In the genomic region with DNA sequence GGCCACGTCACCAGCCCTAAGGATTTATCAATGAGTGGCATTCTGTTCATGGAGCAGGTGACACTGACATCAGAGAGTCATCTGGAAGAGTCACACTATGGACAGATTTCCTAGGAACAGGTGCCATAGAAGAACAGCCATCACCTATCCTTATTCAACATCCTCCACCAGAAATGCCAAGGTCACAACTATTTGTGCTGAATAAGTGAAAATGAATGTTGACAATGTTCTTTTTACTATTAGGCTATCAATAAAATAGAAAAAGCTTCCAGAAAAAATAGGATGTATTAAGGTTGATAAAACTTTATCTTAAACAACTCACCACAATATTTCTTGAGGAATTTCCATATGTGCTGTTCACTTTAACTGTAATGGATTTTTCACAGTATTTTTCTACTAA, we compare ENCODE assay signal across 27 cellular contexts.
"Had no signal": no experiment of that assay in that cellular context is flagged by ENCODE, and none has a peak within 500 bp of the region (broad histone marks: within the 10 kb centered on the region; RNA-seq: fewer than 3 reads in every experiment).

No MANE protein-coding gene starts in this region.

- H3K9me3 ChIP-seq: colonic mucosa, esophagus squamous epithelium, gastrocnemius medialis had no signal

- H3K4me3 ChIP-seq: colonic mucosa, coronary artery, dorsolateral prefrontal cortex, esophagus muscularis mucosa, esophagus squamous epithelium, gastrocnemius medialis, gastroesophageal sphincter, heart left ventricle, heart right ventricle, hepatocyte had no signal

- DNase-seq: colonic mucosa; cortex of kidney; dermis blood vessel endothelial cell; dorsolateral prefrontal cortex; effector CD4-positive, alpha-beta T cell; effector CD8-positive, alpha-beta T cell; effector memory CD4-positive, alpha-beta T cell; effector memory CD8-positive, alpha-beta T cell; endodermal cell; esophagus squamous epithelium; foreskin fibroblast; foreskin keratinocyte; foreskin melanocyte; gastrocnemius medialis; glutamatergic neuron; head of caudate nucleus; heart left ventricle; heart right ventricle had no signal

- H3K79me2 ChIP-seq: hepatocyte had no signal

- ATAC-seq: effector memory CD8-positive, alpha-beta T cell; esophagus mucosa; foreskin keratinocyte; gastrocnemius medialis; gastroesophageal sphincter; heart left ventricle; heart right ventricle had no signal

- H3K4me1 ChIP-seq: colonic mucosa, esophagus muscularis mucosa, esophagus squamous epithelium, foreskin keratinocyte, gastrocnemius medialis, gastroesophageal sphincter, heart left ventricle, heart right ventricle had no signal

- H3K27ac ChIP-seq: colonic mucosa, coronary artery, dorsolateral prefrontal cortex, epithelial cell of prostate, esophagus muscularis mucosa, esophagus squamous epithelium, foreskin keratinocyte, gastrocnemius medialis, gastroesophageal sphincter, heart left ventricle, heart right ventricle, hepatocyte had no signal

- FAIRE-seq: endometrium, endothelial cell of umbilical vein, frontal cortex had no signal

- H3K36me3 ChIP-seq: colonic mucosa, esophagus squamous epithelium, gastrocnemius medialis, heart left ventricle, heart right ventricle had no signal

- H2AFZ ChIP-seq: hepatocyte had no signal

- H3K4me2 ChIP-seq: hepatocyte had no signal

- H3K27me3 ChIP-seq: colonic mucosa, dorsolateral prefrontal cortex, esophagus muscularis mucosa, esophagus squamous epithelium, foreskin keratinocyte, gastrocnemius medialis, gastroesophageal sphincter, heart left ventricle, heart right ventricle, hepatocyte had no signal
